ENCODE assay signal across 23 cellular contexts in the genomic region with DNA sequence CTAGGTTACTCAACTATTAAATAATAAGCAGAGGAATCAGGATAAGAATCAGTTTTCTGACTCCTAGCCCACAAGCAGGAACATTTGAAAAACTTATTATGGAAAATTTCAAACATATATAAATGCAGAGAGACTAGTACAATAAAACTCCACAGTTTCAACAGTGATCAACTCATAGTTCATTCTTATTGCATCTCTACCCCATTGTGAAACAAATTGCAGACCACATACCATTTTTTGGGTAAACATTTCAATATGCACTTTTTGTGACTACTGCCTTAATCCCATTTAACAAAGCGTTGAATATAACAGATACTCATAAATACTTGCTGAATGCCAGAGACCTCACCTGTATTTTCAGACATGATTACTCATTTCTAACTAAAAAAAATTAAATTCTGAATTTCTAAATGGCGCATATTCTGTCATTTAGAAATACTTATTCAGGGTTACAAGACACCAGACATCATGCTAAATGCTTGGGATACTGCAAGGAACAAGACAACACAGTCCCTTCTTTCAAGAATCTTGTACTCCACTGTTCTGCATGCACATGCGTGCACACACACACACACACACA. TPM values are rescaled to one million over a fixed set of nuclear protein-coding genes. Genes with fewer than 3 reads are reported as not detected.
DNase-seq lines count a peak whose midpoint lies in the region; ATAC-seq and TF ChIP-seq lines count a peak whose summit lies in the region.
"Had no signal": no experiment of that assay in that cellular context is flagged by ENCODE, and none has a peak within 500 bp of the region (broad histone marks: within the 10 kb centered on the region; RNA-seq: fewer than 3 reads in every experiment).

No MANE protein-coding gene starts in this region.

- H2BK12ac ChIP-seq in neuronal stem cell (ENCODE audit: low read length), result no peak overlapping the region

- H4K8ac ChIP-seq in IMR-90 (ENCODE audit: low read depth in 2 of 2, low read length in 2 of 2) (no peak overlapping the region), neuronal stem cell (ENCODE audit: low read depth, low read length) (no peak overlapping the region)

- no TSS peak for BruUV-seq in IMR-90 (replicated peaks; lab: Mats Ljungman, UMichigan)

- H3K18ac ChIP-seq in IMR-90 (ENCODE audit: low read depth, low read length), result no peak overlapping the region
- H3K18ac ChIP-seq in neuronal stem cell (ENCODE audit: low read length), result no peak overlapping the region

- no peak for TF ChIP-seq RAD21 in IMR-90 (IDR thresholded peaks at IDR 0.05; ENCODE audit: low read length)

- peak overlapping the region; percentile 46; the same call in 1 of the 2 replicates for H3K14ac ChIP-seq in IMR-90 (replicated peaks; ENCODE audit: low read depth, low read length)
- no peak overlapping the region for H3K14ac ChIP-seq in neuronal stem cell (ENCODE audit: low read length)

- H2BK15ac ChIP-seq in IMR-90 (ENCODE audit: low read depth, low read length) (no peak overlapping the region), neuronal stem cell (ENCODE audit: low read length) (no peak overlapping the region)

- dilution Hi-C loops in IMR-90 (cut with HindIII; ENCODE audit: low sequenced_read_pairs, unreplicated experiment), result no loop called here

- H3K4ac ChIP-seq in IMR-90 (ENCODE audit: low read depth, low read length) (no peak overlapping the region), neuronal stem cell (ENCODE audit: low read length) (no peak overlapping the region)

- H2BK120ac ChIP-seq in IMR-90 (ENCODE audit: low read depth, low read length) (no peak overlapping the region), neuronal stem cell (ENCODE audit: low read depth, low read length) (no peak overlapping the region)

- H2BK5ac ChIP-seq in IMR-90 (ENCODE audit: low read depth, low read length, poor library complexity, severe bottlenecking) (peak overlapping the region; percentile 36), neuronal stem cell (ENCODE audit: low read length) (no peak overlapping the region)

- H4K20me1 ChIP-seq in IMR-90 (ENCODE audit: insufficient read depth, low read length), result peaks cover 76% of the 10 kb centered on the region

- H3K9me3 ChIP-seq in IMR-90 (ENCODE audit: control insufficient read depth, insufficient read depth, low read length) (no peaks in the 10 kb centered on the region), neuronal stem cell (replicated peaks in 1 of 2; ENCODE audit: control insufficient read depth in 2 of 2, insufficient read depth in 1 of 2, low read depth in 1 of 2, low read length in 2 of 2) (peaks cover 0 to 3% of the 10 kb centered on the region in 2 donors)

- H3K23ac ChIP-seq in IMR-90 (ENCODE audit: low read depth, low read length), result no peak overlapping the region
- no peak overlapping the region for H3K23ac ChIP-seq in neuronal stem cell (ENCODE audit: low read depth, low read length, poor library complexity)

- H2AK5ac ChIP-seq in IMR-90 (ENCODE audit: low read depth, low read length), result no peak overlapping the region
- H2AK5ac ChIP-seq in neuronal stem cell (ENCODE audit: low read depth, low read length), result no peak overlapping the region

- H4K5ac ChIP-seq in IMR-90 (ENCODE audit: low read depth, low read length), result no peak overlapping the region

- peak overlapping the region; percentile 52 for H3K4me3 Mint-ChIP-seq in activated T-cell treated with anti-CD3 and anti-CD28 coated beads, Interleukin-2, amount 50 U/mL, for 24 hours
- H3K4me3 Mint-ChIP-seq in activated CD4-positive, alpha-beta memory T cell treated with anti-CD3 and anti-CD28 coated beads for 36 hours, result peak overlapping the region; percentile 56
- H3K4me3 Mint-ChIP-seq in osteocyte (ENCODE audit: unreplicated experiment), result no peak overlapping the region
- H3K4me3 Mint-ChIP-seq in nephron progenitor cell, result no peak overlapping the region
- H3K4me3 Mint-ChIP-seq: CD14-positive monocyte, H9, nephron had no signal

- no peak overlapping the region for H2AK9ac ChIP-seq in IMR-90 (replicated peaks; ENCODE audit: low read depth, low read length, poor library complexity)

- CTCF ChIA-PET in IMR-90 (lab: Yijun Ruan, JAX), result no interaction called here
- CTCF ChIA-PET in activated CD4-positive, alpha-beta memory T cell treated with anti-CD3 and anti-CD28 coated beads for 36 hours (lab: Charles Lee), result interaction anchor here (1.0 to 1.2 kb wide), 2 partner anchors 11 to 193 kb away, joined by 3 to 4 read pairs; no protein-coding TSS in a partner anchor

- peaks cover 86% of the 10 kb centered on the region for H3K36me3 Mint-ChIP-seq in activated T-cell treated with anti-CD3 and anti-CD28 coated beads, Interleukin-2, amount 50 U/mL, for 24 hours (ENCODE audit: low read depth)
- H3K36me3 Mint-ChIP-seq in activated CD4-positive, alpha-beta memory T cell treated with anti-CD3 and anti-CD28 coated beads for 36 hours, result peaks cover 34% of the 10 kb centered on the region
- H3K36me3 Mint-ChIP-seq in osteocyte (ENCODE audit: unreplicated experiment), result peaks cover 6% of the 10 kb centered on the region
- peaks cover 22% of the 10 kb centered on the region for H3K36me3 Mint-ChIP-seq in nephron progenitor cell (ENCODE audit: low read depth)

- H3K4me1 ChIP-seq in IMR-90 (ENCODE audit: control insufficient read depth, insufficient read depth, low read length), result peaks cover 8% of the 10 kb centered on the region
- no peaks in the 10 kb centered on the region for H3K4me1 ChIP-seq in neuronal stem cell (ENCODE audit: control insufficient read depth in 2 of 2, insufficient read depth in 1 of 2, low read depth in 1 of 2, low read length in 2 of 2)

- DNase-seq in activated T-cell treated with anti-CD3 and anti-CD28 coated beads, Interleukin-2, amount 50 U/mL, for 24 hours, result no peak
- DNase-seq in activated T-cell treated with anti-CD3 and anti-CD28 coated beads for 4 hours (no peak), IMR-90 (no peak), osteocyte (ENCODE audit: extremely low spot score, unreplicated experiment) (no peak), Kasumi-1 (lab: John Stamatoyannopoulos, UW) (no peak), nephron progenitor cell (no peak), neuronal stem cell (ENCODE audit: low spot score) (no peak)
- DNase-seq in activated CD4-positive, alpha-beta memory T cell treated with anti-CD3 and anti-CD28 coated beads for 36 hours, result no peak
- DNase-seq: ACHN; activated CD4-positive, alpha-beta T cell treated with anti-CD3 and anti-CD28 coated beads, Interleukin-2, amount 50 U/mL, for 1 hour; amygdala; DMS 273 treated with DMSO at 0.1 percent for 48 hours; H9; mesenchymal stem cell; MM.1S; NCI-H187 treated with DMSO at 0.1 percent for 48 hours; NCI-H446; SW 1271 had no signal

- intact Hi-C loops in IMR-90 (cut with micrococcal nuclease), result no loop called here
- intact Hi-C loops in activated CD4-positive, alpha-beta memory T cell treated with anti-CD3 and anti-CD28 coated beads for 36 hours (cut with micrococcal nuclease), result loop anchor here (1.0 to 2.0 kb wide), 2 partner anchors 12 to 56 kb away; no protein-coding TSS in a partner anchor

- H3K56ac ChIP-seq in IMR-90 (ENCODE audit: extremely low read depth, insufficient read depth, low read length), result no peak overlapping the region

- POLR2A ChIA-PET in IMR-90 (lab: Charles Lee; ENCODE audit: unreplicated experiment), result no interaction called here
- POLR2A ChIA-PET in activated CD4-positive, alpha-beta memory T cell treated with anti-CD3 and anti-CD28 coated beads for 36 hours (lab: Charles Lee), result interaction anchor here (2.9 to 3.4 kb wide), 2 partner anchors 8 to 16 kb away, joined by 8 to 19 read pairs; no protein-coding TSS in a partner anchor

- H3K4me3 ChIP-seq in IMR-90 (ENCODE audit: insufficient read depth, low read depth, low read length) (no peak overlapping the region), neuronal stem cell (ENCODE audit: low read length in 2 of 2) (no peak overlapping the region)
- H3K4me3 ChIP-seq: skin epidermis had no signal

- H3K27ac ChIP-seq in IMR-90 (ENCODE audit: insufficient read depth, low read length), result no peak overlapping the region
- no peak overlapping the region for H3K27ac ChIP-seq in neuronal stem cell (replicated peaks; ENCODE audit: low read length)
- H3K27ac ChIP-seq: RWPE1, skin epidermis had no signal

- H2BK20ac ChIP-seq in IMR-90 (ENCODE audit: low read depth, low read length), result no peak overlapping the region

- H3K79me1 ChIP-seq in IMR-90 (ENCODE audit: low read depth in 1 of 2, low read length in 2 of 2) (peaks cover 0 to 43% of the 10 kb centered on the region in 2 experiments; a peak in 2 of 4 replicates), neuronal stem cell (ENCODE audit: low read depth, low read length) (no peaks in the 10 kb centered on the region)

- no peaks in the 10 kb centered on the region for H3K27me3 ChIP-seq in IMR-90 (ENCODE audit: control insufficient read depth, insufficient read depth, low read length)
- H3K27me3 ChIP-seq in neuronal stem cell (ENCODE audit: control insufficient read depth in 3 of 3, insufficient read depth in 3 of 3, low read depth in 1 of 3, low read length in 3 of 3), result no peaks in the 10 kb centered on the region

- H3K9me1 ChIP-seq in IMR-90 (ENCODE audit: insufficient read depth, low read length), result peaks cover 12% of the 10 kb centered on the region

- in situ Hi-C loops in IMR-90 (cut with MboI; ENCODE audit: low sequenced_read_pairs), result loop anchor here (5.0 kb wide), 1 partner anchor 203 kb away; no protein-coding TSS in a partner anchor

- H2AFZ ChIP-seq in IMR-90 (replicated peaks; ENCODE audit: low read length, poor library complexity) (no peak overlapping the region), neuronal stem cell (ENCODE audit: low read length) (no peak overlapping the region)

- TF ChIP-seq POLR2A in IMR-90 (IDR thresholded peaks at IDR 0.05; ENCODE audit: low read depth, low read length), result no peak

- H3K36me3 ChIP-seq in IMR-90 (ENCODE audit: control insufficient read depth, insufficient read depth, low read length) (peaks cover 4% of the 10 kb centered on the region), neuronal stem cell (replicated peaks in 1 of 2; ENCODE audit: control insufficient read depth in 2 of 2, insufficient read depth in 2 of 2, low read length in 2 of 2) (peaks cover 0 to 20% of the 10 kb centered on the region in 2 donors)

- peak overlapping the region; percentile 79 for H3K27ac Mint-ChIP-seq in activated T-cell treated with anti-CD3 and anti-CD28 coated beads, Interleukin-2, amount 50 U/mL, for 24 hours
- H3K27ac Mint-ChIP-seq in activated CD4-positive, alpha-beta memory T cell treated with anti-CD3 and anti-CD28 coated beads for 36 hours, result peak overlapping the region; percentile 44
- peak overlapping the region; percentile 29 for H3K27ac Mint-ChIP-seq in osteocyte (ENCODE audit: unreplicated experiment)
- H3K27ac Mint-ChIP-seq in nephron progenitor cell, result no peak overlapping the region
- H3K27ac Mint-ChIP-seq: CD14-positive monocyte, nephron, progenitor cell of endocrine pancreas had no signal

- 60% methylated on average over 1 of the region's 3 CpGs; no CpG with 5 or more reads in 1 of the 2 experiments for WGBS in IMR-90 (ENCODE audit: extremely low coverage in 2 of 2, insufficient read length in 1 of 2), 2 experiments
- WGBS in neuronal stem cell (ENCODE audit: extremely low coverage in 2 of 2, insufficient read length in 2 of 2, insufficient replicate concordance in 1 of 2), 2 donors, result no CpG with 5 or more reads among the region's 3 CpGs

- no peaks in the 10 kb centered on the region for H3K27me3 Mint-ChIP-seq in activated T-cell treated with anti-CD3 and anti-CD28 coated beads, Interleukin-2, amount 50 U/mL, for 24 hours
- no peaks in the 10 kb centered on the region for H3K27me3 Mint-ChIP-seq in activated CD4-positive, alpha-beta memory T cell treated with anti-CD3 and anti-CD28 coated beads for 36 hours
- H3K27me3 Mint-ChIP-seq in osteocyte (ENCODE audit: unreplicated experiment), result no peaks in the 10 kb centered on the region
- no peaks in the 10 kb centered on the region for H3K27me3 Mint-ChIP-seq in nephron progenitor cell (ENCODE audit: low read depth, poor library complexity)
- H3K27me3 Mint-ChIP-seq: progenitor cell of endocrine pancreas had no signal

- H3K9ac ChIP-seq in IMR-90 (ENCODE audit: low read depth, low read length) (no peak overlapping the region), neuronal stem cell (ENCODE audit: low read depth, low read length, poor library complexity) (no peak overlapping the region)

- no peaks in the 10 kb centered on the region for H3K9me3 Mint-ChIP-seq in activated T-cell treated with anti-CD3 and anti-CD28 coated beads, Interleukin-2, amount 50 U/mL, for 24 hours
- H3K9me3 Mint-ChIP-seq in activated CD4-positive, alpha-beta memory T cell treated with anti-CD3 and anti-CD28 coated beads for 36 hours, result no peaks in the 10 kb centered on the region
- H3K9me3 Mint-ChIP-seq in osteocyte (ENCODE audit: unreplicated experiment) (peaks cover under 1% of the 10 kb centered on the region), nephron progenitor cell (peaks cover 5% of the 10 kb centered on the region)

- no peak; the same call in 1 of the 2 replicates for ATAC-seq in IMR-90 (ENCODE audit: low read depth)

- H3K4me2 ChIP-seq in IMR-90 (ENCODE audit: low read depth, low read length) (peak overlapping the region; percentile 25; the same call in 1 of the 2 replicates), neuronal stem cell (ENCODE audit: insufficient read depth, low read length, poor library complexity, severe bottlenecking) (no peak overlapping the region)

- H4K91ac ChIP-seq in IMR-90 (ENCODE audit: insufficient read depth, low read depth, low read length) (no peak overlapping the region), neuronal stem cell (ENCODE audit: low read depth, low read length, poor library complexity) (no peak overlapping the region)

- H3K4me1 Mint-ChIP-seq in activated T-cell treated with anti-CD3 and anti-CD28 coated beads, Interleukin-2, amount 50 U/mL, for 24 hours (ENCODE audit: low read depth), result peaks cover 84% of the 10 kb centered on the region
- peaks cover 75% of the 10 kb centered on the region for H3K4me1 Mint-ChIP-seq in activated CD4-positive, alpha-beta memory T cell treated with anti-CD3 and anti-CD28 coated beads for 36 hours (ENCODE audit: low read depth)
- H3K4me1 Mint-ChIP-seq in osteocyte (ENCODE audit: unreplicated experiment) (peaks cover 66% of the 10 kb centered on the region), nephron progenitor cell (peaks cover 12% of the 10 kb centered on the region)

- TF ChIP-seq CTCF in IMR-90 (conservative IDR thresholded peaks at IDR 0.05; ENCODE audit: low read depth, low read length) (no peak), osteocyte (IDR thresholded peaks at IDR 0.05) (no peak), nephron progenitor cell (IDR thresholded peaks at IDR 0.05) (no peak)

RNA-seq across cellular contexts. Expression of a gene that starts 11.4 kb away (rescaled TPM):
- total RNA-seq in IMR-90 (2012; rRNA removed) (131 and 195 TPM in 2 replicates), osteocyte (52.3 and 53.6 TPM in 2 replicates)
- 21.5 and 22.2 TPM in 2 replicates for polyA plus RNA-seq in IMR-90 (2012; rRNA removed)
- polyA plus RNA-seq in IMR-90 (2012; cell fraction: cytosol; rRNA removed), result 13.8 and 26.3 TPM in 2 replicates
- 36.7 and 50.1 TPM in 2 replicates for polyA plus RNA-seq in IMR-90 (2012; cell fraction: nucleus; rRNA removed; ENCODE audit: low replicate concordance)
- total RNA-seq in activated CD4-positive, alpha-beta memory T cell treated with anti-CD3 and anti-CD28 coated beads for 36 hours, result 100 to 1,000 TPM; 131 to 132 TPM
- 6.8 TPM for polyA plus RNA-seq in neuronal stem cell (2013, experiment 1 of 2)
- polyA plus RNA-seq in neuronal stem cell (2013, experiment 2 of 2), result 7.1 TPM

Comparison
In these comparisons a context has a peak if more than half of its experiments do, and no peak if none do; other contexts are left out.
1. H3K4me3 Mint-ChIP-seq: peak in activated T-cell treated with anti-CD3 and anti-CD28 coated beads, Interleukin-2, amount 50 U/mL, for 24 hours (single experiment) and activated CD4-positive, alpha-beta memory T cell treated with anti-CD3 and anti-CD28 coated beads for 36 hours (single experiment); none in osteocyte (single experiment) and nephron progenitor cell (single experiment).